In the genomic region with DNA sequence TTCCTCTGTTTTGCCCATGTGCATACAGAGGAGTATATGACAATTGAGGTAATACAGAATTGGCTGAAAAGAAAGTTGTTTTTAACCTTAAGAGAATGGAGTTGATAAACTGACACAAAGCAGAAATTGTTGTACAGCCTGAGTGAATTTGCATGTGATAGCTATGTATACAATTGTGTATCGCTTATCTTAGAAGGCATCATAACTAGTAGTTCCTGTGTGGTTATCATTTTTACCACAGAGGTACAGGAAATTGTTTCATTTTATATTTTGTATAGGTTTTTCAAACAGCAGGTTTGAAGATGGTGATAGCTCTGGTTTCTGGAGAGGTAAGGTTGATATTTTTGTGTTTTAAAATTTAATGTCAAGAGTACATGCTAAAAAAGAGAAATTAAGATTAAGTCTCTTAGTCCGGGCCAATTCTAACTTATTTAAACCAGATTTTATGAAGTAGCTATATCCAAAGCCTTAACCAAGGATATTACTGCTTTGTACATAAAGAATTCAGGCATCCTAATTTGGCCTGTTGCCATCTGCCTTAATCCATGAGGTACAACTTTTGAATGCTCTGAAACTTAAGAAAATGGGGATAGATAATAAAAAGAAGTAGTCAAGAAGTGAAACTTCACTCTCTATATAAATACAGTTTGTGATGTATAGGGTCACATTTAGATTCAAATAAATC, we compare ENCODE assay signal across 16 cellular contexts. TPM values are rescaled to one million over a fixed set of nuclear protein-coding genes. Genes with fewer than 3 reads are reported as not detected.
DNase-seq lines count a peak whose midpoint lies in the region; ATAC-seq and TF ChIP-seq lines count a peak whose summit lies in the region.
"Had no signal": no experiment of that assay in that cellular context is flagged by ENCODE, and none has a peak within 500 bp of the region (broad histone marks: within the 10 kb centered on the region; RNA-seq: fewer than 3 reads in every experiment).

No MANE protein-coding gene starts in this region.

- no peak for DNase-seq in activated T-cell treated with anti-CD3 and anti-CD28 coated beads, Interleukin-2, amount 50 U/mL, for 72 hours
- DNase-seq in activated T-cell treated with anti-CD3 and anti-CD28 coated beads for 4 hours, result no peak
- DNase-seq in germinal center (ENCODE audit: low spot score), result peak; percentile 5
- DNase-seq in activated gamma-delta T cell treated with Interleukin-2 at 50 U/mL for 16 hours, result no peak
- no peak for DNase-seq in right lobe of liver
- DNase-seq: activated B cell treated with CpG ODN at 0.5 μM for 24 hours; body of pancreas; Kasumi-1; NCI-H1694 treated with DMSO at 0.1 percent for 48 hours; stimulated activated CD4-positive, alpha-beta T cell treated with anti-CD3 and anti-CD28 coated beads, Interleukin-12 subunit alpha, Interleukin-12 subunit beta, amount 100 ng/mL, for 4 hours had no signal

- ATAC-seq in activated T-cell treated with anti-CD3 and anti-CD28 coated beads, Interleukin-2, amount 50 U/mL, for 72 hours (replicated peaks in 1 of 2), result peak; percentile 91 to 92
- peak; percentile 58 for ATAC-seq in GM21381 (IDR thresholded peaks at IDR 0.05; ENCODE audit: unreplicated experiment)
- ATAC-seq in HG03565 (IDR thresholded peaks at IDR 0.05; ENCODE audit: unreplicated experiment), result peak; percentile 63
- no peak for ATAC-seq in GM18519 (IDR thresholded peaks at IDR 0.05; ENCODE audit: low FRiP score, unreplicated experiment)
- no peak for ATAC-seq in right lobe of liver
- ATAC-seq: body of pancreas, left lobe of liver, Panc1 had no signal

- peaks cover 30% of the 10 kb centered on the region for H3K27me3 Mint-ChIP-seq in activated T-cell treated with anti-CD3 and anti-CD28 coated beads, Interleukin-2, amount 50 U/mL, for 72 hours (ENCODE audit: low read depth)

- TF ChIP-seq POLR2A in right lobe of liver (IDR thresholded peaks at IDR 0.05), result no peak

- H3K27ac ChIP-seq in right lobe of liver, result no peak overlapping the region
- H3K27ac ChIP-seq: body of pancreas, HL-60 had no signal

- H3K4me3 ChIP-seq in right lobe of liver, result no peak overlapping the region
- H3K4me3 ChIP-seq: body of pancreas had no signal

- no peaks in the 10 kb centered on the region for H3K27me3 ChIP-seq in right lobe of liver
- H3K27me3 ChIP-seq: body of pancreas had no signal

- H3K4me1 Mint-ChIP-seq in activated T-cell treated with anti-CD3 and anti-CD28 coated beads, Interleukin-2, amount 50 U/mL, for 72 hours (ENCODE audit: low read depth), result peaks cover 27% of the 10 kb centered on the region
- H3K4me1 Mint-ChIP-seq: activated B cell treated with CpG ODN at 0.5 μM for 24 hours had no signal

- peak overlapping the region; percentile 47 to 73 for H3K4me3 Mint-ChIP-seq in activated T-cell treated with anti-CD3 and anti-CD28 coated beads, Interleukin-2, amount 50 U/mL, for 72 hours
- H3K4me3 Mint-ChIP-seq: activated B cell treated with CpG ODN at 0.5 μM for 24 hours had no signal

- WGBS in right lobe of liver (ENCODE audit: insufficient coverage, low coverage, low lambda C conversion rate, missing lambda C conversion rate), result 63% methylated on average over 2 of the region's 2 CpGs

- no peak for TF ChIP-seq CTCF in right lobe of liver (IDR thresholded peaks at IDR 0.05)

- H3K36me3 Mint-ChIP-seq in activated T-cell treated with anti-CD3 and anti-CD28 coated beads, Interleukin-2, amount 50 U/mL, for 72 hours (ENCODE audit: insufficient read depth in 2 of 2), result no peaks in the 10 kb centered on the region

- H3K36me3 ChIP-seq in right lobe of liver, result no peaks in the 10 kb centered on the region

- intact Hi-C loops in right lobe of liver (cut with DNase I), result no loop called here

- no peaks in the 10 kb centered on the region for H3K9me3 ChIP-seq in right lobe of liver
- H3K9me3 ChIP-seq: body of pancreas had no signal

- peaks cover 0 to 2% of the 10 kb centered on the region in 2 donors for H3K9me3 Mint-ChIP-seq in activated T-cell treated with anti-CD3 and anti-CD28 coated beads, Interleukin-2, amount 50 U/mL, for 72 hours
- H3K9me3 Mint-ChIP-seq: activated B cell treated with CpG ODN at 0.5 μM for 24 hours had no signal

- peak overlapping the region; percentile 16 for H3K27ac Mint-ChIP-seq in activated T-cell treated with anti-CD3 and anti-CD28 coated beads, Interleukin-2, amount 50 U/mL, for 72 hours
- H3K27ac Mint-ChIP-seq: activated B cell treated with CpG ODN at 0.5 μM for 24 hours had no signal

- H3K4me1 ChIP-seq in right lobe of liver, result no peaks in the 10 kb centered on the region

RNA-seq across cellular contexts. Expression of a gene that starts 26.0 kb away (rescaled TPM):
- total RNA-seq in activated T-cell treated with anti-CD3 and anti-CD28 coated beads, Interleukin-2, amount 50 U/mL, for 72 hours, result 1 to 10 TPM; 1.0 to 1.1 TPM
- not detected for total RNA-seq in right lobe of liver
- total RNA-seq: activated B cell treated with CpG ODN at 0.5 μM for 24 hours, body of pancreas, left lobe of liver had no signal

RNA-seq across cellular contexts. Expression of a gene that starts 51.8 kb away (rescaled TPM):
- 10 to 100 TPM; 15.8 to 25.9 TPM for total RNA-seq in activated T-cell treated with anti-CD3 and anti-CD28 coated beads, Interleukin-2, amount 50 U/mL, for 72 hours
- total RNA-seq in right lobe of liver, result 10 to 100 TPM; 12.5 to 21.0 (median 14.8) TPM

Comparison
In these comparisons a context has a peak if more than half of its experiments do, and no peak if none do; other contexts are left out.
1. ATAC-seq: peak in activated T-cell treated with anti-CD3 and anti-CD28 coated beads, Interleukin-2, amount 50 U/mL, for 72 hours (2 of 2), GM21381 (single experiment) and HG03565 (single experiment); none in GM18519 (single experiment) and right lobe of liver (0 of 4).